Comparison of ENCODE assay signal across 32 cellular contexts in genomic region chr10:78066728-78067430, GRCh38.
"Had no signal": no experiment of that assay in that cellular context is flagged by ENCODE, and none has a peak within 500 bp of the region (broad histone marks: within the 10 kb centered on the region; RNA-seq: fewer than 3 reads in every experiment).

No MANE protein-coding gene starts in this region.

- H3K9me3 ChIP-seq: adrenal gland, Peyer's patch, SJSA1, SK-N-SH had no signal

- H3K4me1 Mint-ChIP-seq: activated B cell treated with CpG ODN at 0.5 μM for 24 hours; activated T-helper 17 cell treated with anti-CD3 and anti-CD28 coated beads, Interleukin-2, amount 50 U/mL, for 72 hours had no signal

- H3K4me2 ChIP-seq: SK-N-SH had no signal

- DNase-seq: activated B cell treated with CpG ODN at 0.5 μM for 24 hours; activated CD4-positive, alpha-beta memory T cell treated with anti-CD3 and anti-CD28 coated beads, Interleukin-2, amount 10 ng/mL, durations not matched to agents 7 days and 5 days; activated CD4-positive, alpha-beta T cell treated with anti-CD3 and anti-CD28 coated beads for 4 hours; activated CD4-positive, CD25-positive, alpha-beta regulatory T cell treated with anti-CD3 and anti-CD28 coated beads, Interleukin-2, amount 50 U/mL, for 72 hours; activated CD8-positive, alpha-beta memory T cell treated with anti-CD3 and anti-CD28 coated beads for 24 hours; activated CD8-positive, alpha-beta memory T cell treated with anti-CD3 and anti-CD28 coated beads, Interleukin-2, amount 10 ng/mL, durations not matched to agents 7 days and 5 days; activated CD8-positive, alpha-beta memory T cell treated with anti-CD3 and anti-CD28 coated beads, Interleukin-2, amount 50 U/mL, for 48 hours; activated effector memory CD4-positive, alpha-beta T cell treated with anti-CD3 and anti-CD28 coated beads, Interleukin-2, amount 50 U/mL, for 16 hours; activated naive CD4-positive, alpha-beta T cell treated with Interleukin-2 at 50 U/mL for 16 hours; activated T-cell treated with anti-CD3 and anti-CD28 coated beads, Interleukin-2, amount 50 U/mL, for 48 hours; adrenal gland; brain microvascular endothelial cell; central memory CD4-positive, alpha-beta T cell; Karpas-422; MM.1S; MV-4-11; NCI-H1092; NCI-H187; NCI-H2107; NCI-H510A; NCI-H526; NCI-H748 treated with DMSO at 0.1 percent for 48 hours; NK-92 treated with Interleukin-12 subunit alpha and Interleukin-12 subunit beta, amount 100 ng/mL, for 24 hours; RPMI8226; SHP77 treated with DMSO at 0.1 percent for 48 hours; SK-N-SH had no signal

- H3K9me3 Mint-ChIP-seq: activated B cell treated with CpG ODN at 0.5 μM for 24 hours; activated CD4-positive, alpha-beta memory T cell treated with anti-CD3 and anti-CD28 coated beads, Interleukin-2, amount 10 ng/mL, durations not matched to agents 7 days and 5 days; activated naive CD4-positive, alpha-beta T cell treated with anti-CD3 and anti-CD28 coated beads, Interleukin-2, amount 50 U/mL, for 72 hours; activated T-helper 17 cell treated with anti-CD3 and anti-CD28 coated beads, Interleukin-2, amount 50 U/mL, for 72 hours; T-helper 1 cell treated with Interleukin-12 subunit alpha and Interleukin-12 subunit beta and Interleukin-4 antibody, amounts not matched to agents 30 μg/mL and 1 μg/mL, for 36 hours had no signal

- H3K27ac Mint-ChIP-seq: activated B cell treated with CpG ODN at 0.5 μM for 24 hours; activated CD4-positive, alpha-beta memory T cell treated with anti-CD3 and anti-CD28 coated beads, Interleukin-2, amount 10 ng/mL, durations not matched to agents 7 days and 5 days; activated CD8-positive, alpha-beta memory T cell treated with anti-CD3 and anti-CD28 coated beads, Interleukin-2, amount 10 ng/mL, durations not matched to agents 7 days and 5 days; activated naive CD4-positive, alpha-beta T cell treated with anti-CD3 and anti-CD28 coated beads, Interleukin-2, amount 50 U/mL, for 72 hours; activated T-helper 17 cell treated with anti-CD3 and anti-CD28 coated beads, Interleukin-2, amount 50 U/mL, for 72 hours; T-helper 1 cell treated with Interleukin-12 subunit alpha and Interleukin-12 subunit beta and Interleukin-4 antibody, amounts not matched to agents 30 μg/mL and 1 μg/mL, for 36 hours had no signal

- H3K27me3 ChIP-seq: adrenal gland, brain microvascular endothelial cell, Peyer's patch, SJSA1 had no signal

- H3K4me1 ChIP-seq: Peyer's patch, SJSA1 had no signal

- ATAC-seq: activated CD8-positive, alpha-beta memory T cell treated with anti-CD3 and anti-CD28 coated beads, Interleukin-2, amount 10 ng/mL, durations not matched to agents 7 days and 5 days; activated naive CD4-positive, alpha-beta T cell treated with anti-CD3 and anti-CD28 coated beads, Interleukin-2, amount 50 U/mL, for 72 hours; activated T-helper 17 cell treated with anti-CD3 and anti-CD28 coated beads, Interleukin-2, amount 50 U/mL, for 72 hours; K562 had no signal

- H3K36me3 ChIP-seq: adrenal gland, brain microvascular endothelial cell, Peyer's patch, SJSA1 had no signal

- H3K4me3 Mint-ChIP-seq: activated B cell treated with CpG ODN at 0.5 μM for 24 hours; activated CD4-positive, alpha-beta memory T cell treated with anti-CD3 and anti-CD28 coated beads, Interleukin-2, amount 10 ng/mL, durations not matched to agents 7 days and 5 days; activated CD8-positive, alpha-beta memory T cell treated with anti-CD3 and anti-CD28 coated beads, Interleukin-2, amount 10 ng/mL, durations not matched to agents 7 days and 5 days; activated T-helper 17 cell treated with anti-CD3 and anti-CD28 coated beads, Interleukin-2, amount 50 U/mL, for 72 hours; T-helper 1 cell treated with Interleukin-12 subunit alpha and Interleukin-12 subunit beta and Interleukin-4 antibody, amounts not matched to agents 30 μg/mL and 1 μg/mL, for 36 hours had no signal

- H3K36me3 Mint-ChIP-seq: activated CD8-positive, alpha-beta memory T cell treated with anti-CD3 and anti-CD28 coated beads, Interleukin-2, amount 10 ng/mL, durations not matched to agents 7 days and 5 days; activated naive CD4-positive, alpha-beta T cell treated with anti-CD3 and anti-CD28 coated beads, Interleukin-2, amount 50 U/mL, for 72 hours had no signal

- H3K4me3 ChIP-seq: adrenal gland, K562, Peyer's patch, SJSA1 had no signal

- H3K27ac ChIP-seq: adrenal gland, brain microvascular endothelial cell, Peyer's patch, SJSA1 had no signal

- H3K27me3 Mint-ChIP-seq: activated B cell treated with CpG ODN at 0.5 μM for 24 hours; activated CD4-positive, alpha-beta memory T cell treated with anti-CD3 and anti-CD28 coated beads, Interleukin-2, amount 10 ng/mL, durations not matched to agents 7 days and 5 days; activated CD8-positive, alpha-beta memory T cell treated with anti-CD3 and anti-CD28 coated beads, Interleukin-2, amount 10 ng/mL, durations not matched to agents 7 days and 5 days had no signal

- H3K9ac ChIP-seq: SK-N-SH had no signal

- FAIRE-seq: K562 had no signal
